13 cellular contexts compared by ENCODE assay signal in genomic region chr4:89539374-89539773, GRCh38.
DNase-seq lines count a peak whose midpoint lies in the region; ATAC-seq and TF ChIP-seq lines count a peak whose summit lies in the region.
"Had no signal": no experiment of that assay in that cellular context is flagged by ENCODE, and none has a peak within 500 bp of the region (broad histone marks: within the 10 kb centered on the region; RNA-seq: fewer than 3 reads in every experiment).

No MANE protein-coding gene starts in this region.

- in situ Hi-C loops in GM23248 (cut with MboI): no loop called here

- TF ChIP-seq POLR2A in testis (IDR thresholded peaks at IDR 0.05): no peak

- TF ChIP-seq CTCF in foreskin fibroblast (IDR thresholded peaks at IDR 0.05; ENCODE audit: low read depth, low read length) (no peak), upper lobe of right lung (IDR thresholded peaks at IDR 0.05) (no peak), testis (IDR thresholded peaks at IDR 0.05) (no peak)

- H3K4me2 ChIP-seq in GM23248 (ENCODE audit: unreplicated experiment): peak overlapping the region; percentile 8

- H3K36me3 ChIP-seq in GM23248 (ENCODE audit: low read depth): no peaks in the 10 kb centered on the region
- H3K36me3 ChIP-seq in upper lobe of right lung: no peaks in the 10 kb centered on the region
- no peaks in the 10 kb centered on the region for H3K36me3 ChIP-seq in testis (ENCODE audit: low read depth, missing control alignments)
- H3K36me3 ChIP-seq: suprapubic skin had no signal

- H3K4me3 ChIP-seq in GM23248 (no peak overlapping the region), foreskin fibroblast (ENCODE audit: low read depth in 1 of 2, low read length in 2 of 2) (no peak overlapping the region), upper lobe of right lung (no peak overlapping the region), testis (no peak overlapping the region)
- H3K4me3 ChIP-seq: GM12878, skin epidermis, suprapubic skin had no signal

- DNase-seq in GM23248: peak; percentile 73
- peak; percentile 5 for DNase-seq in T1000 (lab: John Stamatoyannopoulos, UW)
- peak; percentile 74 to 76 for DNase-seq in foreskin fibroblast
- DNase-seq in upper lobe of right lung: no peak
- DNase-seq in SKM-1 (lab: John Stamatoyannopoulos, UW; ENCODE audit: unreplicated experiment): no peak
- DNase-seq in testis: no peak
- DNase-seq: DMS 273 treated with DMSO at 0.1 percent for 48 hours, H7 had no signal

- 0 out of 2 replicates have a peak overlapping the region, but pooled peaks have one; percentile 40 for H3K9ac ChIP-seq in GM23248

- H3K27me3 ChIP-seq in GM23248 (replicated peaks; ENCODE audit: insufficient read depth) (no peaks in the 10 kb centered on the region), upper lobe of right lung (no peaks in the 10 kb centered on the region), testis (no peaks in the 10 kb centered on the region)
- H3K27me3 ChIP-seq: suprapubic skin had no signal

- H3K9me2 ChIP-seq in GM23248 (ENCODE audit: insufficient read depth): no peaks in the 10 kb centered on the region

- H3K9me3 ChIP-seq in GM23248 (ENCODE audit: low read depth) (no peaks in the 10 kb centered on the region), upper lobe of right lung (no peaks in the 10 kb centered on the region), testis (no peaks in the 10 kb centered on the region)
- H3K9me3 ChIP-seq: suprapubic skin had no signal

- H3K4me1 ChIP-seq in GM23248 (ENCODE audit: insufficient read depth) (peaks cover 17% of the 10 kb centered on the region), upper lobe of right lung (peaks cover 2% of the 10 kb centered on the region), testis (no peaks in the 10 kb centered on the region)
- H3K4me1 ChIP-seq: suprapubic skin had no signal

- no peaks in the 10 kb centered on the region for H4K20me1 ChIP-seq in GM23248 (ENCODE audit: insufficient read depth)

- H3F3A ChIP-seq in GM23248 (ENCODE audit: insufficient read depth): peaks cover 8% of the 10 kb centered on the region; the same call in 1 of the 2 replicates

- intact Hi-C loops in upper lobe of right lung (cut with DNase I): no loop called here
- intact Hi-C loops in testis (cut with DNase I; ENCODE audit: low total_unique reads): no loop called here

- no peaks in the 10 kb centered on the region for H3K79me2 ChIP-seq in GM23248 (ENCODE audit: insufficient read depth)

- ATAC-seq in upper lobe of right lung (no peak), HG02588 (IDR thresholded peaks at IDR 0.05; ENCODE audit: unreplicated experiment) (no peak)
- ATAC-seq: GM12878, Panc1 had no signal

- H3K27ac ChIP-seq in GM23248 (peak overlapping the region; percentile 62), upper lobe of right lung (peak overlapping the region; percentile 37), testis (no peak overlapping the region)

- H2AFZ ChIP-seq in GM23248: no peak overlapping the region

- 45 to 54% methylated on average over 3 of the region's 3 CpGs for WGBS in GM23248 (ENCODE audit: low coverage in 1 of 2, low lambda C conversion rate in 2 of 2, missing lambda C conversion rate in 2 of 2), 2 experiments
- WGBS in testis, 2 donors: 55 to 64% methylated on average over 3 of the region's 3 CpGs

Comparison
In these comparisons a context has a peak if more than half of its experiments do, and no peak if none do; other contexts are left out.
1. DNase-seq: peak in GM23248 (single experiment), T1000 (single experiment) and foreskin fibroblast (2 of 2); none in upper lobe of right lung (single experiment), SKM-1 (single experiment) and testis (single experiment).
2. H3K27ac ChIP-seq: peak in GM23248 (single experiment) and upper lobe of right lung (single experiment); none in testis (0 of 2).